8 cellular contexts compared by ENCODE assay signal in the genomic region with DNA sequence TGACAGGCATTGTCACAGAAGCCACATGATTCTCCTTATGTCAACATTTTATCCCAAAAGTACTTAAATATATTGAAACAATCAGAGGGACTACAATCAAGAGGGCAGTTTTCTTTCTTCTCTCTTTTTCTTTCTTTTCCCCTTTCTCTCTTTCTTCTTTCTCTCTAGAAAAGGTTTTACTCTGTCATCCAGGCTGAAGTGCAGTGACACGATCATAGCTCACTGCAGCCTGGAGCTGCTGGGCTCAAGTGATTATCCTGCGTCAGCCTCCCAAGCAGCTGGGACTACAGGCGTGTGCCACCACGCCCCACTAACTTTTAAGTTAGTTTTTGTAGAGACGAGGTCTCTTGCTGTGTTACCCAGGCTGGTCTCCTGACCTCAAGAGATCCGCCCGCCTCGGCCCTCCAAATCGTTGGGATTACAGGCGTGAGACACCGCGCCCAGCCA. TPM values are rescaled to one million over a fixed set of nuclear protein-coding genes. Genes with fewer than 3 reads are reported as not detected.
A peak's percentile ranks its signal among the peaks of the same experiment; 100 is the strongest.
DNase-seq lines count a peak whose midpoint lies in the region; ATAC-seq, FAIRE-seq and TF ChIP-seq lines count a peak whose summit lies in the region.

No MANE protein-coding gene starts in this region.

- no peaks in the 10 kb centered on the region for H3K27me3 ChIP-seq in astrocyte (ENCODE audit: insufficient read depth, low read length)
- H3K27me3 ChIP-seq in liver (ENCODE audit: control insufficient read depth in 4 of 4, insufficient read depth in 4 of 4, low read length in 3 of 4): no peaks in the 10 kb centered on the region
- H3K27me3 ChIP-seq in thyroid gland: no peaks in the 10 kb centered on the region

- no peak for TF ChIP-seq CTCF in astrocyte (IDR thresholded peaks at IDR 0.05; ENCODE audit: insufficient read depth, low read depth, low read length)
- TF ChIP-seq CTCF in liver (IDR thresholded peaks at IDR 0.05; ENCODE audit: low read depth, low read length, missing input control): no peak
- TF ChIP-seq CTCF in thyroid gland (IDR thresholded peaks at IDR 0.05): no peak

- H3K36me3 ChIP-seq in astrocyte (ENCODE audit: insufficient read depth, low read length) (no peaks in the 10 kb centered on the region), liver (ENCODE audit: control insufficient read depth in 4 of 4, insufficient read depth in 3 of 4, low read depth in 1 of 4, low read length in 3 of 4) (no peaks in the 10 kb centered on the region), thyroid gland (no peaks in the 10 kb centered on the region)

- DNase-seq in activated CD8-positive, alpha-beta memory T cell treated with anti-CD3 and anti-CD28 coated beads, Interleukin-2, amount 10 ng/mL, durations not matched to agents 7 days and 5 days: no peak
- no peak for DNase-seq in activated CD8-positive, alpha-beta memory T cell treated with anti-CD3 and anti-CD28 coated beads for 24 hours
- DNase-seq in astrocyte (ENCODE audit: low read depth) (no peak), thyroid gland (peak; percentile 9 to 16), NCI-H2171 treated with DMSO at 0.1 percent for 48 hours (lab: John Stamatoyannopoulos, UW) (no peak)
- no peak for DNase-seq in stimulated activated CD4-positive, alpha-beta T cell treated with anti-CD3 and anti-CD28 coated beads, Interleukin-4, amount 100 ng/mL, for 1 hour

- 64% methylated on average over 12 of the region's 12 CpGs for WGBS in liver
- WGBS in thyroid gland, 2 donors: 85 to 86% methylated on average over 12 of the region's 12 CpGs

- H3K4me1 ChIP-seq in astrocyte (ENCODE audit: insufficient read depth, low read length) (peaks cover 4% of the 10 kb centered on the region), liver (ENCODE audit: control insufficient read depth in 4 of 4, insufficient read depth in 4 of 4, low read length in 3 of 4) (peaks cover 2 to 22% (median 9%) of the 10 kb centered on the region in 4 donors), thyroid gland (peaks cover 0 to 20% of the 10 kb centered on the region in 2 donors)

- H3K4me3 ChIP-seq in astrocyte (ENCODE audit: insufficient read depth, low read depth, low read length) (peak overlapping the region; percentile 79), liver (ENCODE audit: low read depth in 1 of 3, low read length in 3 of 3) (peak overlapping the region; percentile 53 to 99 (median 93)), thyroid gland (replicated peaks in 1 of 3) (peak overlapping the region in 1 of 3 donors; percentile 83)

- H3K27me3 Mint-ChIP-seq in activated CD8-positive, alpha-beta memory T cell treated with anti-CD3 and anti-CD28 coated beads, Interleukin-2, amount 10 ng/mL, durations not matched to agents 7 days and 5 days: peaks cover 30% of the 10 kb centered on the region
- H3K27me3 Mint-ChIP-seq in astrocyte (ENCODE audit: low read depth, unreplicated experiment): peaks cover 2% of the 10 kb centered on the region

- CTCF ChIA-PET in activated CD8-positive, alpha-beta memory T cell treated with anti-CD3 and anti-CD28 coated beads, Interleukin-2, amount 10 ng/mL, durations not matched to agents 7 days and 5 days (lab: Charles Lee): interaction anchor here (1.0 to 1.3 kb wide), 2 partner anchors 14 to 120 kb away, joined by 3 to 4 read pairs; no protein-coding TSS in a partner anchor

- H3K27ac Mint-ChIP-seq in activated CD8-positive, alpha-beta memory T cell treated with anti-CD3 and anti-CD28 coated beads, Interleukin-2, amount 10 ng/mL, durations not matched to agents 7 days and 5 days: peak overlapping the region; percentile 40
- H3K27ac Mint-ChIP-seq in astrocyte (ENCODE audit: unreplicated experiment): no peak overlapping the region

- H3K9me3 Mint-ChIP-seq in activated CD8-positive, alpha-beta memory T cell treated with anti-CD3 and anti-CD28 coated beads, Interleukin-2, amount 10 ng/mL, durations not matched to agents 7 days and 5 days (ENCODE audit: low read depth): no peaks in the 10 kb centered on the region
- no peaks in the 10 kb centered on the region for H3K9me3 Mint-ChIP-seq in astrocyte (ENCODE audit: unreplicated experiment)

- H3K4me1 Mint-ChIP-seq in activated CD8-positive, alpha-beta memory T cell treated with anti-CD3 and anti-CD28 coated beads, Interleukin-2, amount 10 ng/mL, durations not matched to agents 7 days and 5 days: peaks cover 28% of the 10 kb centered on the region
- H3K4me1 Mint-ChIP-seq in astrocyte (ENCODE audit: low read depth, unreplicated experiment): peaks cover 22% of the 10 kb centered on the region

- H2AFZ ChIP-seq in astrocyte (ENCODE audit: low read depth, low read length): peak overlapping the region; percentile 99

- ATAC-seq in activated CD8-positive, alpha-beta memory T cell treated with anti-CD3 and anti-CD28 coated beads, Interleukin-2, amount 10 ng/mL, durations not matched to agents 7 days and 5 days: no peak
- ATAC-seq in GM18520 (IDR thresholded peaks at IDR 0.05; ENCODE audit: unreplicated experiment): no peak

- H3K9ac ChIP-seq in astrocyte (ENCODE audit: low read length) (peak overlapping the region; percentile 90), liver (ENCODE audit: low read depth in 1 of 2, low read length in 2 of 2) (peak overlapping the region; percentile 50 to 95)

- no peak overlapping the region for H3K27ac ChIP-seq in astrocyte (ENCODE audit: low read depth, low read length)
- peak overlapping the region; percentile 97 for H3K27ac ChIP-seq in liver (ENCODE audit: low read depth in 1 of 2, low read length in 2 of 2)
- H3K27ac ChIP-seq in thyroid gland: peak overlapping the region; percentile 81 to 87 (median 85)

- intact Hi-C loops in thyroid gland (cut with DNase I): no loop called here

- H3K79me2 ChIP-seq in astrocyte (ENCODE audit: insufficient read depth, low read length): peaks cover 36% of the 10 kb centered on the region

- TF ChIP-seq POLR2A in thyroid gland (IDR thresholded peaks at IDR 0.05): no peak

- H3K4me3 Mint-ChIP-seq in activated CD8-positive, alpha-beta memory T cell treated with anti-CD3 and anti-CD28 coated beads, Interleukin-2, amount 10 ng/mL, durations not matched to agents 7 days and 5 days: peak overlapping the region; percentile 78
- H3K4me3 Mint-ChIP-seq in astrocyte (ENCODE audit: unreplicated experiment): peak overlapping the region; percentile 86

- FAIRE-seq in astrocyte (lab: Jason Lieb, UNC): no peak

- peaks cover 9% of the 10 kb centered on the region for H3K36me3 Mint-ChIP-seq in activated CD8-positive, alpha-beta memory T cell treated with anti-CD3 and anti-CD28 coated beads, Interleukin-2, amount 10 ng/mL, durations not matched to agents 7 days and 5 days
- H3K36me3 Mint-ChIP-seq in astrocyte (ENCODE audit: low read depth, unreplicated experiment): no peaks in the 10 kb centered on the region

- peaks cover 16% of the 10 kb centered on the region for H4K20me1 ChIP-seq in astrocyte (ENCODE audit: insufficient read depth, low read length)

- peak overlapping the region; percentile 89 for H3K4me2 ChIP-seq in astrocyte (ENCODE audit: low read length)

- no peak for TF ChIP-seq RAD21 in liver (IDR thresholded peaks at IDR 0.05)

- H3K9me3 ChIP-seq in astrocyte (ENCODE audit: insufficient read depth, low read depth, low read length): no peaks in the 10 kb centered on the region
- no peaks in the 10 kb centered on the region for H3K9me3 ChIP-seq in liver (ENCODE audit: control insufficient read depth in 4 of 4, low read length in 3 of 4)
- H3K9me3 ChIP-seq in thyroid gland: no peaks in the 10 kb centered on the region

TF ChIP-seq in liver, 16 proteins besides CTCF, POLR2A, EP300 and RAD21 (continues in another document):
- TF ChIP-seq, protein P1, sequence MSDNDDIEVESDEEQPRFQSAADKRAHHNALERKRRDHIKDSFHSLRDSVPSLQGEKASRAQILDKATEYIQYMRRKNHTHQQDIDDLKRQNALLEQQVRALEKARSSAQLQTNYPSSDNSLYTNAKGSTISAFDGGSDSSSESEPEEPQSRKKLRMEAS (IDR thresholded peaks at IDR 0.05): no peak
- TF ChIP-seq FOXA1 (IDR thresholded peaks at IDR 0.05) (no peak), GABPA (IDR thresholded peaks at IDR 0.05 in 1 of 2, conservative IDR thresholded peaks at IDR 0.05 in 1 of 2) (no peak), HNF4A (conservative IDR thresholded peaks at IDR 0.05) (no peak), SP1 (IDR thresholded peaks at IDR 0.05) (no peak), NR2F2 (IDR thresholded peaks at IDR 0.05) (no peak), TAF1 (conservative IDR thresholded peaks at IDR 0.05) (no peak), EGR1 (IDR thresholded peaks at IDR 0.05; ENCODE audit: low read depth in 2 of 2) (no peak), RXRA (IDR thresholded peaks at IDR 0.05) (no peak), JUND (IDR thresholded peaks at IDR 0.05) (no peak), YY1 (IDR thresholded peaks at IDR 0.05) (no peak)
- TF ChIP-seq, protein P2, sequence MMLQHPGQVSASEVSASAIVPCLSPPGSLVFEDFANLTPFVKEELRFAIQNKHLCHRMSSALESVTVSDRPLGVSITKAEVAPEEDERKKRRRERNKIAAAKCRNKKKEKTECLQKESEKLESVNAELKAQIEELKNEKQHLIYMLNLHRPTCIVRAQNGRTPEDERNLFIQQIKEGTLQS (IDR thresholded peaks at IDR 0.05): no peak
- TF ChIP-seq, protein P3, sequence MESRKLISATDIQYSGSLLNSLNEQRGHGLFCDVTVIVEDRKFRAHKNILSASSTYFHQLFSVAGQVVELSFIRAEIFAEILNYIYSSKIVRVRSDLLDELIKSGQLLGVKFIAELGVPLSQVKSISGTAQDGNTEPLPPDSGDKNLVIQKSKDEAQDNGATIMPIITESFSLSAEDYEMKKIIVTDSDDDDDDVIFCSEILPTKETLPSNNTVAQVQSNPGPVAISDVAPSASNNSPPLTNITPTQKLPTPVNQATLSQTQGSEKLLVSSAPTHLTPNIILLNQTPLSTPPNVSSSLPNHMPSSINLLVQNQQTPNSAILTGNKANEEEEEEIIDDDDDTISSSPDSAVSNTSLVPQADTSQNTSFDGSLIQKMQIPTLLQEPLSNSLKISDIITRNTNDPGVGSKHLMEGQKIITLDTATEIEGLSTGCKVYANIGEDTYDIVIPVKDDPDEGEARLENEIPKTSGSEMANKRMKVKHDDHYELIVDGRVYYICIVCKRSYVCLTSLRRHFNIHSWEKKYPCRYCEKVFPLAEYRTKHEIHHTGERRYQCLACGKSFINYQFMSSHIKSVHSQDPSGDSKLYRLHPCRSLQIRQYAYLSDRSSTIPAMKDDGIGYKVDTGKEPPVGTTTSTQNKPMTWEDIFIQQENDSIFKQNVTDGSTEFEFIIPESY (IDR thresholded peaks at IDR 0.05): no peak

RNA-seq across cellular contexts. Expression of a gene that starts 1.0 kb away (rescaled TPM):
- 10 to 100 TPM; 26.0 to 39.6 TPM for total RNA-seq in activated CD8-positive, alpha-beta memory T cell treated with anti-CD3 and anti-CD28 coated beads, Interleukin-2, amount 10 ng/mL, durations not matched to agents 7 days and 5 days
- total RNA-seq in astrocyte (40.0 and 42.5 TPM in 2 replicates), liver (10 to 100 TPM in 1 of 2 donors, 1 to 10 TPM in 1; 10.0 to 19.7 TPM), thyroid gland (10 to 100 TPM; 31.3 to 45.2 (median 42.2) TPM)
- 1 to 10 TPM; 4.4 to 6.2 TPM for polyA plus RNA-seq in liver

RNA-seq across cellular contexts. Expression of a gene that starts 18.8 kb away (rescaled TPM):
- total RNA-seq in activated CD8-positive, alpha-beta memory T cell treated with anti-CD3 and anti-CD28 coated beads, Interleukin-2, amount 10 ng/mL, durations not matched to agents 7 days and 5 days: 1 to 10 TPM in 1 of 2 experiments, not detected in 1; 1.9 TPM
- total RNA-seq in astrocyte: 23.1 and 25.2 TPM in 2 replicates
- 1 to 10 TPM; 1.1 to 3.0 TPM for total RNA-seq in liver
- 1 to 10 TPM in 1 of 2 donors, under 1 TPM in 1; 0.61 to 1.3 TPM for polyA plus RNA-seq in liver
- 1 to 10 TPM; 1.0 to 6.0 (median 4.3) TPM for total RNA-seq in thyroid gland

Comparison
In these comparisons a context has a peak if more than half of its experiments do, and no peak if none do; other contexts are left out.
1. DNase-seq: peak in thyroid gland (2 of 2); none in activated CD8-positive, alpha-beta memory T cell treated with anti-CD3 and anti-CD28 coated beads, Interleukin-2, amount 10 ng/mL, durations not matched to agents 7 days and 5 days (single experiment), activated CD8-positive, alpha-beta memory T cell treated with anti-CD3 and anti-CD28 coated beads for 24 hours (single experiment), astrocyte (single experiment), NCI-H2171 treated with DMSO at 0.1 percent for 48 hours (single experiment) and stimulated activated CD4-positive, alpha-beta T cell treated with anti-CD3 and anti-CD28 coated beads, Interleukin-4, amount 100 ng/mL, for 1 hour (single experiment).